Comparison of ENCODE assay signal across 2 cellular contexts in genomic region chr19:2151339-2152229, GRCh38.
A peak's percentile ranks its signal among the peaks of the same experiment; 100 is the strongest.
TF ChIP-seq lines count a peak whose summit lies in the region.

AP3D1 (minus strand) TSS chr19:2151566; CDS start chr19:2151334, 232 bp downstream.

TF ChIP-seq in HCT116, 20 proteins besides CTCF, POLR2A, EP300 and RAD21 (continued from another document):
- TF ChIP-seq, protein P1, sequence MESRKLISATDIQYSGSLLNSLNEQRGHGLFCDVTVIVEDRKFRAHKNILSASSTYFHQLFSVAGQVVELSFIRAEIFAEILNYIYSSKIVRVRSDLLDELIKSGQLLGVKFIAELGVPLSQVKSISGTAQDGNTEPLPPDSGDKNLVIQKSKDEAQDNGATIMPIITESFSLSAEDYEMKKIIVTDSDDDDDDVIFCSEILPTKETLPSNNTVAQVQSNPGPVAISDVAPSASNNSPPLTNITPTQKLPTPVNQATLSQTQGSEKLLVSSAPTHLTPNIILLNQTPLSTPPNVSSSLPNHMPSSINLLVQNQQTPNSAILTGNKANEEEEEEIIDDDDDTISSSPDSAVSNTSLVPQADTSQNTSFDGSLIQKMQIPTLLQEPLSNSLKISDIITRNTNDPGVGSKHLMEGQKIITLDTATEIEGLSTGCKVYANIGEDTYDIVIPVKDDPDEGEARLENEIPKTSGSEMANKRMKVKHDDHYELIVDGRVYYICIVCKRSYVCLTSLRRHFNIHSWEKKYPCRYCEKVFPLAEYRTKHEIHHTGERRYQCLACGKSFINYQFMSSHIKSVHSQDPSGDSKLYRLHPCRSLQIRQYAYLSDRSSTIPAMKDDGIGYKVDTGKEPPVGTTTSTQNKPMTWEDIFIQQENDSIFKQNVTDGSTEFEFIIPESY (IDR thresholded peaks at IDR 0.05; ENCODE audit: extremely low read depth, insufficient replicate concordance, low read length): no peak
- TF ChIP-seq ELF1 (IDR thresholded peaks at IDR 0.05; ENCODE audit: borderline replicate concordance, low read depth): no peak; the same call in 1 of the 2 replicates
- TF ChIP-seq REST (IDR thresholded peaks at IDR 0.05; ENCODE audit: low read depth): no peak

TF ChIP-seq in neural cell, 6 proteins besides CTCF, POLR2A, EP300 and RAD21 (continued from another document):
- TF ChIP-seq POLR2AphosphoS5 (IDR thresholded peaks at IDR 0.05) (peak; percentile 90), SMC3 (conservative IDR thresholded peaks at IDR 0.05; ENCODE audit: poor library complexity) (no peak), EZH2 (IDR thresholded peaks at IDR 0.05; ENCODE audit: borderline replicate concordance, insufficient read depth, low read length, poor library complexity, severe bottlenecking) (no peak)
